20 cellular contexts compared by ENCODE assay signal in the genomic region with DNA sequence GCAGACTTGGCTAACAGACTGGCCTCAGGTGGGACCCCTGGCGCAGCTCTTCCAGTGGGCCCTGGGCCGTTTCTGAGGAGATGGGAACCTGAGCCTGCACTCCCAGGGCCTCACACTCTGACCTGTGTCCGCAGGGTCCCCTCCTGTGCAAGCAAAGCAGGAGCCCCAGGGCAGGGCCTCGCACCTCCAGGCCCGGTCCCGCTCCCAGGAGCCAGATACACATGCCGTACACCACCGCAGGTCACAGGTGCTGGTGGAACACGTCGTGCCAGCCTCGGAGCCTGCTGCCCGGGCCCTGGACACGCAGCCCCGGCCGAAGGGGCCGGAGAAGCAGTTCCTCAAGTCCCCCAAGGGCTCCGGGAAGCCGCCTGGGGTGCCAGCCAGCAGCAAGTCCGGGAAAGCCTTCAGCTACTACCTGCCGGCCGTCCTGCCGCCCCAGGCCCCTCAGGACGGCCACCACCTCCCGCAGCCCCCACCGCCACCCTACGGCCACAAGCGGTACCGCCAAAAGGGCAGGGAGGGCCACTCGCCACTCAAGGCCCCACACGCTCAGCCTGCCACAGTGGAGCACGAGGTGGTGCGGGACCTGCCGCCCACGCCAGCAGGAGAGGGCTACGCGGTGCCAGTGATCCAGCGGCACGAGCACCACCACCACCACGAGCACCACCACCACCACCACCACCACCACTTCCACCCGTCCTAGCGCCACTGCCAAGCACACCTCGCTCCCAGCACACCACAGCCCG. TPM values are rescaled to one million over a fixed set of nuclear protein-coding genes. Genes with fewer than 3 reads are reported as not detected.
"Had no signal": no experiment of that assay in that cellular context is flagged by ENCODE, and none has a peak within 500 bp of the region (broad histone marks: within the 10 kb centered on the region; RNA-seq: fewer than 3 reads in every experiment).

No MANE protein-coding gene starts in this region.

- H3K4me3 ChIP-seq: breast epithelium, esophagus squamous epithelium, prostate gland, thoracic aorta, upper lobe of left lung had no signal

- ATAC-seq: sciatic nerve; stimulated activated naive B cell treated with anti-CD40 and anti-IgM and Interleukin-4, amounts not matched to agents 10 μg/mL and 1 μg/mL and 100 μg/mL, for 72 hours had no signal

- H3K4me1 ChIP-seq: breast epithelium, esophagus squamous epithelium, prostate gland, upper lobe of left lung had no signal

- H3K9me3 ChIP-seq: breast epithelium, esophagus squamous epithelium, prostate gland, thoracic aorta, upper lobe of left lung had no signal

- DNase-seq: activated CD4-positive, alpha-beta T cell treated with anti-CD3 and anti-CD28 coated beads, Interleukin-2, amount 50 U/mL, for 1 hour; activated CD8-positive, alpha-beta memory T cell treated with anti-CD3 and anti-CD28 coated beads for 24 hours; activated CD8-positive, alpha-beta memory T cell treated with anti-CD3 and anti-CD28 coated beads, Interleukin-2, amount 50 U/mL, for 48 hours; activated effector memory CD4-positive, alpha-beta T cell treated with Interleukin-2 at 50 U/mL for 16 hours; activated T-cell treated with anti-CD3 and anti-CD28 coated beads, Interleukin-2, amount 50 U/mL, for 48 hours; cerebellar nuclear complex; effector memory CD4-positive, alpha-beta T cell; esophagus squamous epithelium; mammary epithelial cell; stimulated activated naive B cell treated with anti-CD40 and anti-IgM and Interleukin-4, amounts not matched to agents 10 μg/mL and 1 μg/mL and 100 μg/mL, for 72 hours had no signal

- H3K36me3 Mint-ChIP-seq: activated naive CD4-positive, alpha-beta T cell treated with anti-CD3 and anti-CD28 coated beads, Interleukin-2, amount 50 U/mL, for 24 hours had no signal

- H3K27me3 ChIP-seq: breast epithelium, upper lobe of left lung had no signal

- H3K27ac ChIP-seq: breast epithelium, esophagus squamous epithelium, prostate gland, thoracic aorta, upper lobe of left lung had no signal

- H3K27ac Mint-ChIP-seq: activated naive CD4-positive, alpha-beta T cell treated with anti-CD3 and anti-CD28 coated beads, Interleukin-2, amount 50 U/mL, for 24 hours; dendritic cell treated with granulocyte-macrophage colony-stimulating factor and Interleukin-4, amounts not matched to agents 40 ng/mL and 50 ng/mL, for 4 days; stimulated activated naive B cell treated with anti-CD40 and anti-IgM and Interleukin-4, amounts not matched to agents 10 μg/mL and 1 μg/mL and 100 μg/mL, for 72 hours; T-helper 1 cell treated with Interleukin-12 subunit alpha and Interleukin-12 subunit beta and Interleukin-4 antibody, amounts not matched to agents 30 μg/mL and 1 μg/mL, for 36 hours had no signal

- H3K27me3 Mint-ChIP-seq: activated naive CD4-positive, alpha-beta T cell treated with anti-CD3 and anti-CD28 coated beads, Interleukin-2, amount 50 U/mL, for 24 hours had no signal

- H3K36me3 ChIP-seq: breast epithelium, esophagus squamous epithelium, prostate gland, thoracic aorta had no signal

- H3K4me3 Mint-ChIP-seq: activated naive CD4-positive, alpha-beta T cell treated with anti-CD3 and anti-CD28 coated beads, Interleukin-2, amount 50 U/mL, for 24 hours; dendritic cell treated with granulocyte-macrophage colony-stimulating factor and Interleukin-4, amounts not matched to agents 40 ng/mL and 50 ng/mL, for 4 days; stimulated activated naive B cell treated with anti-CD40 and anti-IgM and Interleukin-4, amounts not matched to agents 10 μg/mL and 1 μg/mL and 100 μg/mL, for 72 hours; T-helper 1 cell treated with Interleukin-12 subunit alpha and Interleukin-12 subunit beta and Interleukin-4 antibody, amounts not matched to agents 30 μg/mL and 1 μg/mL, for 36 hours had no signal

RNA-seq across cellular contexts. Expression of gene NKD2, which starts 29.2 kb away (rescaled TPM):
- total RNA-seq: endothelial cell of umbilical vein, myocyte had no signal
